In the genomic region with DNA sequence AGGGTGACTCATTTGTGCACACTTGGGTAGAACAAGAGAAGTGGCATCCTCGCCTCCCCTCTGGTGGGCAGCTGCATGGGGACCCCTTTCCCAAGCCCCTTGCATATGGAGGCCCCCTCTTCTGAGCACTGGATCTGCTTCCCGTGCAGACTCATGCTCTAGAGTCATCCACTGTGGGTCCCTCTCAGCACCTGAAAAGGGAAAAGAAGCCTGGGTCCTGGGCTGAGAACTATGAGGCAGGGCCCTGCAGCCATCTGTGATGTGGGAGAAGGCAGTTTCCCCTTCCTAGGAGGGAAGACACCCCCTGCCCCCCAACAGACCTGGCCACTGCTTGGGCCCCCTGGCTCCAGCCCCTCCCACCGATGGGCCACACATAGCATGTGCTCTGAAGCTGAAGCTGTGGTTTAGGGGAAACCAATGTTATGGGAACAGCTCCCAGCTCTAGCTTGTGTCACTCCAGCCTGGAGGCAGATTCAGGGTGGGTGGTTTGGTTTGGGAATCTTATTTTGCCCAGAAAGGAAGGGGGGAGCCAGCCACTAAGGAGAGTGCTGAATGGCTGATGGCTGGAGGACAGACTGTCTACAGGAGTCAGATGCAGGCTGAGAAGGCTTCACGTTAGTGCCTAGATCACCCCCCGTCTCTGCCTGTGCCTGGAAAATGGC, we compare ENCODE assay signal across 14 cellular contexts.
DNase-seq lines count a peak whose midpoint lies in the region; ATAC-seq lines count a peak whose summit lies in the region.
"Had no signal": no experiment of that assay in that cellular context is flagged by ENCODE, and none has a peak within 500 bp of the region (broad histone marks: within the 10 kb centered on the region; RNA-seq: fewer than 3 reads in every experiment).

No MANE protein-coding gene starts in this region.

- no peak for DNase-seq in activated naive CD8-positive, alpha-beta T cell treated with anti-CD3 and anti-CD28 coated beads, Interleukin-2, amount 50 U/mL, for 24 hours
- DNase-seq in activated naive CD8-positive, alpha-beta T cell treated with anti-CD3 and anti-CD28 coated beads for 36 hours = no peak
- DNase-seq in RPMI7951 (ENCODE audit: low read depth) (peak; percentile 88), glomerular visceral epithelial cell (ENCODE audit: extremely low spot score) (peak; percentile 21)
- no peak for DNase-seq in NK-92 treated with Interleukin-12 subunit alpha and Interleukin-12 subunit beta, amount 100 ng/mL, for 24 hours (lab: John Stamatoyannopoulos, UW)
- no peak for DNase-seq in activated CD4-positive, alpha-beta T cell treated with anti-CD3 and anti-CD28 coated beads, Interleukin-2, amount 50 U/mL, for 48 hours
- DNase-seq: NCI-H1092 treated with DMSO at 0.1 percent for 48 hours, NCI-H2081, NCI-H2171 treated with DMSO at 0.1 percent for 48 hours, NCI-H446, SHP77 treated with DMSO at 0.1 percent for 48 hours, T-helper 1 cell had no signal

- H3K4me3 Mint-ChIP-seq in activated naive CD8-positive, alpha-beta T cell treated with anti-CD3 and anti-CD28 coated beads, Interleukin-2, amount 50 U/mL, for 24 hours = no peak overlapping the region
- H3K4me3 Mint-ChIP-seq in activated naive CD8-positive, alpha-beta T cell treated with anti-CD3 and anti-CD28 coated beads for 36 hours = no peak overlapping the region

- H3K9me3 Mint-ChIP-seq in activated naive CD8-positive, alpha-beta T cell treated with anti-CD3 and anti-CD28 coated beads, Interleukin-2, amount 50 U/mL, for 24 hours = no peaks in the 10 kb centered on the region
- H3K9me3 Mint-ChIP-seq in activated naive CD8-positive, alpha-beta T cell treated with anti-CD3 and anti-CD28 coated beads for 36 hours = no peaks in the 10 kb centered on the region

- no peaks in the 10 kb centered on the region for H3K27me3 Mint-ChIP-seq in activated naive CD8-positive, alpha-beta T cell treated with anti-CD3 and anti-CD28 coated beads, Interleukin-2, amount 50 U/mL, for 24 hours
- H3K27me3 Mint-ChIP-seq in activated naive CD8-positive, alpha-beta T cell treated with anti-CD3 and anti-CD28 coated beads for 36 hours = no peaks in the 10 kb centered on the region

- H3K4me1 Mint-ChIP-seq in activated naive CD8-positive, alpha-beta T cell treated with anti-CD3 and anti-CD28 coated beads, Interleukin-2, amount 50 U/mL, for 24 hours = no peaks in the 10 kb centered on the region
- no peaks in the 10 kb centered on the region for H3K4me1 Mint-ChIP-seq in activated naive CD8-positive, alpha-beta T cell treated with anti-CD3 and anti-CD28 coated beads for 36 hours

- ATAC-seq in activated naive CD8-positive, alpha-beta T cell treated with anti-CD3 and anti-CD28 coated beads, Interleukin-2, amount 50 U/mL, for 24 hours = peak; percentile 5
- ATAC-seq in HG03139 (IDR thresholded peaks at IDR 0.05; ENCODE audit: unreplicated experiment) = no peak
- ATAC-seq in GM18498 (IDR thresholded peaks at IDR 0.05; ENCODE audit: unreplicated experiment) = no peak

- H3K36me3 Mint-ChIP-seq in activated naive CD8-positive, alpha-beta T cell treated with anti-CD3 and anti-CD28 coated beads, Interleukin-2, amount 50 U/mL, for 24 hours (ENCODE audit: low read depth) = no peaks in the 10 kb centered on the region
- no peaks in the 10 kb centered on the region for H3K36me3 Mint-ChIP-seq in activated naive CD8-positive, alpha-beta T cell treated with anti-CD3 and anti-CD28 coated beads for 36 hours

- no peak overlapping the region for H3K27ac Mint-ChIP-seq in activated naive CD8-positive, alpha-beta T cell treated with anti-CD3 and anti-CD28 coated beads, Interleukin-2, amount 50 U/mL, for 24 hours
- no peak overlapping the region for H3K27ac Mint-ChIP-seq in activated naive CD8-positive, alpha-beta T cell treated with anti-CD3 and anti-CD28 coated beads for 36 hours

Comparison
In these comparisons a context has a peak if more than half of its experiments do, and no peak if none do; other contexts are left out.
1. DNase-seq: peak in RPMI7951 (single experiment) and glomerular visceral epithelial cell (single experiment); none in activated naive CD8-positive, alpha-beta T cell treated with anti-CD3 and anti-CD28 coated beads, Interleukin-2, amount 50 U/mL, for 24 hours (single experiment), activated naive CD8-positive, alpha-beta T cell treated with anti-CD3 and anti-CD28 coated beads for 36 hours (single experiment), NK-92 treated with Interleukin-12 subunit alpha and Interleukin-12 subunit beta, amount 100 ng/mL, for 24 hours (single experiment) and activated CD4-positive, alpha-beta T cell treated with anti-CD3 and anti-CD28 coated beads, Interleukin-2, amount 50 U/mL, for 48 hours (0 of 2).